Comparison of ENCODE assay signal across 8 cellular contexts in genomic region chr18:45690975-45691815, GRCh38. TPM values are rescaled to one million over a fixed set of nuclear protein-coding genes. Genes with fewer than 3 reads are reported as not detected.
A peak's percentile ranks its signal among the peaks of the same experiment; 100 is the strongest.
DNase-seq lines count a peak whose midpoint lies in the region; ATAC-seq and TF ChIP-seq lines count a peak whose summit lies in the region.

No MANE protein-coding gene starts in this region.

- ATAC-seq in GM18868 (IDR thresholded peaks at IDR 0.05; ENCODE audit: unreplicated experiment) (peak; percentile 18), left colon (peak; percentile 80), HG03469 (IDR thresholded peaks at IDR 0.05; ENCODE audit: unreplicated experiment) (no peak)

- H3K36me3 Mint-ChIP-seq in chondrocyte (ENCODE audit: low read depth): peaks cover 10% of the 10 kb centered on the region

- peaks cover 23% of the 10 kb centered on the region for H3K4me1 Mint-ChIP-seq in chondrocyte (ENCODE audit: low read depth)

- peaks cover 10% of the 10 kb centered on the region for H3K9me3 Mint-ChIP-seq in chondrocyte (ENCODE audit: low read depth)

- no peak overlapping the region for H3K27ac Mint-ChIP-seq in chondrocyte (ENCODE audit: unreplicated experiment)

- peak; percentile 64 for DNase-seq in A172 (ENCODE audit: low spot score)
- DNase-seq in NCI-H2227 (lab: John Stamatoyannopoulos, UW; ENCODE audit: unreplicated experiment): peak; percentile 85
- peak; percentile 72 for DNase-seq in activated CD4-positive, CD25-positive, alpha-beta regulatory T cell treated with anti-CD3 and anti-CD28 coated beads, Interleukin-2, amount 50 U/mL, for 72 hours
- DNase-seq in chondrocyte (ENCODE audit: low spot score): no peak
- peak; percentile 47 to 82 for DNase-seq in left colon
- DNase-seq in stimulated activated CD4-positive, alpha-beta T cell treated with anti-CD3 and anti-CD28 coated beads, Interleukin-2, amount 100 ng/mL, for 4 hours (ENCODE audit: low read depth): peak; percentile 56

- intact Hi-C loops in left colon (cut with DNase I, micrococcal nuclease): no loop called here

- H3K4me3 Mint-ChIP-seq in chondrocyte (ENCODE audit: unreplicated experiment): no peak overlapping the region

- peak; percentile 94 for TF ChIP-seq CTCF in chondrocyte (IDR thresholded peaks at IDR 0.05)

- peaks cover 4% of the 10 kb centered on the region for H3K27me3 Mint-ChIP-seq in chondrocyte (ENCODE audit: low read depth)

RNA-seq across cellular contexts. Expression of gene SLC14A1, which starts 32.8 kb away (rescaled TPM):
- total RNA-seq in A172 (2014; rRNA removed; shearing (Covaris generic)): 1.6 TPM in 1 of 2 replicates, not detected in the other
- total RNA-seq in chondrocyte (0.25 TPM in 1 of 3 replicates, not detected in the others), left colon (1 to 10 TPM in 1 of 2 donors, under 1 TPM in 1; 0.95 to 1.0 TPM)
